In the genomic region with DNA sequence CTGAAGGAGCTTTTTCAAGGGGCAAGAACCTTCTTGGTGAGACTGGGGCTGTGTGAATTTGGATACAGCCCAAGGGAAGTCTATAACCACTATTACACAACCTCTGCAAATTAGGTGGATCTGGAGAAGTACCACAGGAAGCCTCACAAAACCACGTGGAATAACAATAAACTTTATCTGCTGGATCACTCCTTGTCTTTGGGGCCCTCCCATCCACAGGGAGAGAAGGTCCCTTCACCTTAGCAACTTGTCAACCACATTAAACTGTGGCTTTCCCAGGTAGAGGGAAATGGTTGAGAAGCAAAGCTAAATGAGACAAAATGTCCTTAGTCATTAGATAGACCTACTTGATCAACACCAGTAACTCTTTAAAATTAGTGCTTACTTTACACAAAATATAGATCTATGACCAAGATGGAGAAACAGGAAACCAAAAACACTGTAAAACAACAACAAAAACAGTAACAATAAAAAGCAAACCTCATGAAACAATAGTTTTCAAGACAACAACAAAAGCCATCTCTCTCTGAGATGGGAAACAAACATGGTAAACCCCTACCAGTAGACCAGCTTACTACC, we compare ENCODE assay signal across 11 cellular contexts. TPM values are rescaled to one million over a fixed set of nuclear protein-coding genes. Genes with fewer than 3 reads are reported as not detected.
A peak's percentile ranks its signal among the peaks of the same experiment; 100 is the strongest.
DNase-seq lines count a peak whose midpoint lies in the region; ATAC-seq lines count a peak whose summit lies in the region.
"Had no signal": no experiment of that assay in that cellular context is flagged by ENCODE, and none has a peak within 500 bp of the region (broad histone marks: within the 10 kb centered on the region; RNA-seq: fewer than 3 reads in every experiment).

No MANE protein-coding gene starts in this region.

- H3K27me3 Mint-ChIP-seq in activated CD4-positive, alpha-beta memory T cell treated with anti-CD3 and anti-CD28 coated beads, Interleukin-2, amount 10 ng/mL, durations not matched to agents 7 days and 5 days: no peaks in the 10 kb centered on the region
- no peaks in the 10 kb centered on the region for H3K27me3 Mint-ChIP-seq in activated CD4-positive, alpha-beta memory T cell treated with anti-CD3 and anti-CD28 coated beads for 36 hours

- peak overlapping the region; percentile 69 for H3K27ac Mint-ChIP-seq in activated CD4-positive, alpha-beta memory T cell treated with anti-CD3 and anti-CD28 coated beads, Interleukin-2, amount 10 ng/mL, durations not matched to agents 7 days and 5 days
- H3K27ac Mint-ChIP-seq in activated CD4-positive, alpha-beta memory T cell treated with anti-CD3 and anti-CD28 coated beads for 36 hours: no peak overlapping the region

- H3K27ac ChIP-seq in KOPT-K1 (ENCODE audit: low read depth, low read length, poor library complexity, severe bottlenecking): peak overlapping the region; percentile 37
- H3K27ac ChIP-seq: neutrophil had no signal

- intact Hi-C loops in activated CD4-positive, alpha-beta memory T cell treated with anti-CD3 and anti-CD28 coated beads for 36 hours (cut with micrococcal nuclease): loop anchor here (1.0 to 10.0 kb wide), 5 partner anchors 98 to 488 kb away; a partner anchor contains a TSS
- intact Hi-C loops in sciatic nerve (cut with DNase I): loop anchor here (10.0 kb wide), 2 partner anchors 150 to 340 kb away; a partner anchor contains a TSS

- no peaks in the 10 kb centered on the region for H3K9me3 Mint-ChIP-seq in activated CD4-positive, alpha-beta memory T cell treated with anti-CD3 and anti-CD28 coated beads, Interleukin-2, amount 10 ng/mL, durations not matched to agents 7 days and 5 days
- no peaks in the 10 kb centered on the region for H3K9me3 Mint-ChIP-seq in activated CD4-positive, alpha-beta memory T cell treated with anti-CD3 and anti-CD28 coated beads for 36 hours
- H3K9me3 Mint-ChIP-seq: H9 had no signal

- H3K4me3 Mint-ChIP-seq in activated CD4-positive, alpha-beta memory T cell treated with anti-CD3 and anti-CD28 coated beads, Interleukin-2, amount 10 ng/mL, durations not matched to agents 7 days and 5 days: no peak overlapping the region
- H3K4me3 Mint-ChIP-seq in activated CD4-positive, alpha-beta memory T cell treated with anti-CD3 and anti-CD28 coated beads for 36 hours: no peak overlapping the region
- H3K4me3 Mint-ChIP-seq: H9 had no signal

- CTCF ChIA-PET in activated CD4-positive, alpha-beta memory T cell treated with anti-CD3 and anti-CD28 coated beads, Interleukin-2, amount 10 ng/mL, durations not matched to agents 7 days and 5 days (lab: Charles Lee): interaction anchor here (0.5 to 4.4 kb wide), 54 partner anchors 9 to 570 kb away, joined by 3 to 85 read pairs (median 5); a partner anchor contains a TSS
- CTCF ChIA-PET in activated CD4-positive, alpha-beta memory T cell treated with anti-CD3 and anti-CD28 coated beads for 36 hours (lab: Charles Lee): interaction anchor here (0.6 to 4.5 kb wide), 52 partner anchors 10 to 570 kb away, joined by 3 to 97 read pairs (median 4); a partner anchor contains a TSS

- H3K9ac ChIP-seq in adipocyte (ENCODE audit: low read length): peak overlapping the region; percentile 57

- H3K4me1 Mint-ChIP-seq in activated CD4-positive, alpha-beta memory T cell treated with anti-CD3 and anti-CD28 coated beads, Interleukin-2, amount 10 ng/mL, durations not matched to agents 7 days and 5 days: peaks cover 48% of the 10 kb centered on the region
- peaks cover 26% of the 10 kb centered on the region for H3K4me1 Mint-ChIP-seq in activated CD4-positive, alpha-beta memory T cell treated with anti-CD3 and anti-CD28 coated beads for 36 hours (ENCODE audit: low read depth)

- ATAC-seq in sciatic nerve (peak; percentile 10), HG02885 (IDR thresholded peaks at IDR 0.05; ENCODE audit: poor library complexity, unreplicated experiment) (no peak)

- H3K4me3 ChIP-seq in adipocyte (ENCODE audit: low read length): no peak overlapping the region

- H3K36me3 ChIP-seq in KOPT-K1 (ENCODE audit: insufficient read depth, low read length) (peaks cover 55% of the 10 kb centered on the region), adipocyte (ENCODE audit: control insufficient read depth, insufficient read depth, low read length, severe bottlenecking) (peaks cover 25% of the 10 kb centered on the region)
- H3K36me3 ChIP-seq: neutrophil had no signal

- peaks cover 21% of the 10 kb centered on the region for H3K36me3 Mint-ChIP-seq in activated CD4-positive, alpha-beta memory T cell treated with anti-CD3 and anti-CD28 coated beads, Interleukin-2, amount 10 ng/mL, durations not matched to agents 7 days and 5 days (ENCODE audit: low read depth)
- H3K36me3 Mint-ChIP-seq in activated CD4-positive, alpha-beta memory T cell treated with anti-CD3 and anti-CD28 coated beads for 36 hours: peaks cover 23% of the 10 kb centered on the region

- DNase-seq in activated CD4-positive, alpha-beta memory T cell treated with anti-CD3 and anti-CD28 coated beads, Interleukin-2, amount 10 ng/mL, durations not matched to agents 7 days and 5 days: no peak
- no peak for DNase-seq in activated CD4-positive, alpha-beta memory T cell treated with anti-CD3 and anti-CD28 coated beads for 36 hours
- DNase-seq in adipocyte (ENCODE audit: low read depth) (peak; percentile 26), sciatic nerve (ENCODE audit: low spot score) (no peak), NOMO-1 treated with dmso at 0.1 percent for 144 hours (lab: John Stamatoyannopoulos, UW; ENCODE audit: unreplicated experiment) (no peak), nucleus accumbens (lab: John Stamatoyannopoulos, UW) (no peak)
- DNase-seq: activated effector memory CD4-positive, alpha-beta T cell treated with anti-CD3 and anti-CD28 coated beads, Interleukin-2, amount 50 U/mL, for 16 hours; H9 had no signal

- POLR2A ChIA-PET in activated CD4-positive, alpha-beta memory T cell treated with anti-CD3 and anti-CD28 coated beads, Interleukin-2, amount 10 ng/mL, durations not matched to agents 7 days and 5 days (lab: Charles Lee): interaction anchor here (0.8 to 2.9 kb wide), 10 partner anchors 9 to 486 kb away, joined by 3 to 40 read pairs (median 8); a partner anchor contains a TSS
- POLR2A ChIA-PET in activated CD4-positive, alpha-beta memory T cell treated with anti-CD3 and anti-CD28 coated beads for 36 hours (lab: Charles Lee): interaction anchor here (1.7 kb wide), 1 partner anchor 9 kb away, joined by 4 read pairs; a partner anchor contains a TSS

- no peaks in the 10 kb centered on the region for H3K9me3 ChIP-seq in KOPT-K1 (ENCODE audit: insufficient read depth, low read length, poor library complexity, severe bottlenecking)
- H3K9me3 ChIP-seq in adipocyte (ENCODE audit: control insufficient read depth, low read length): no peaks in the 10 kb centered on the region
- H3K9me3 ChIP-seq: neutrophil had no signal

- peaks cover 39% of the 10 kb centered on the region for H3K4me1 ChIP-seq in adipocyte (ENCODE audit: control insufficient read depth, insufficient read depth, low read length)

- H3K27me3 ChIP-seq in adipocyte (replicated peaks; ENCODE audit: control insufficient read depth, insufficient read depth, low read length): no peaks in the 10 kb centered on the region
- H3K27me3 ChIP-seq: neutrophil had no signal

RNA-seq across cellular contexts. Expression of a gene that starts 9.7 kb away (rescaled TPM):
- total RNA-seq in activated CD4-positive, alpha-beta memory T cell treated with anti-CD3 and anti-CD28 coated beads, Interleukin-2, amount 10 ng/mL, durations not matched to agents 7 days and 5 days: 10 to 100 TPM; 13.4 to 13.9 TPM
- total RNA-seq in activated CD4-positive, alpha-beta memory T cell treated with anti-CD3 and anti-CD28 coated beads for 36 hours: 10 to 100 TPM; 22.7 to 24.6 TPM
- total RNA-seq in sciatic nerve: 15.0 TPM
